ENCODE assay signal across 8 cellular contexts in the genomic region with DNA sequence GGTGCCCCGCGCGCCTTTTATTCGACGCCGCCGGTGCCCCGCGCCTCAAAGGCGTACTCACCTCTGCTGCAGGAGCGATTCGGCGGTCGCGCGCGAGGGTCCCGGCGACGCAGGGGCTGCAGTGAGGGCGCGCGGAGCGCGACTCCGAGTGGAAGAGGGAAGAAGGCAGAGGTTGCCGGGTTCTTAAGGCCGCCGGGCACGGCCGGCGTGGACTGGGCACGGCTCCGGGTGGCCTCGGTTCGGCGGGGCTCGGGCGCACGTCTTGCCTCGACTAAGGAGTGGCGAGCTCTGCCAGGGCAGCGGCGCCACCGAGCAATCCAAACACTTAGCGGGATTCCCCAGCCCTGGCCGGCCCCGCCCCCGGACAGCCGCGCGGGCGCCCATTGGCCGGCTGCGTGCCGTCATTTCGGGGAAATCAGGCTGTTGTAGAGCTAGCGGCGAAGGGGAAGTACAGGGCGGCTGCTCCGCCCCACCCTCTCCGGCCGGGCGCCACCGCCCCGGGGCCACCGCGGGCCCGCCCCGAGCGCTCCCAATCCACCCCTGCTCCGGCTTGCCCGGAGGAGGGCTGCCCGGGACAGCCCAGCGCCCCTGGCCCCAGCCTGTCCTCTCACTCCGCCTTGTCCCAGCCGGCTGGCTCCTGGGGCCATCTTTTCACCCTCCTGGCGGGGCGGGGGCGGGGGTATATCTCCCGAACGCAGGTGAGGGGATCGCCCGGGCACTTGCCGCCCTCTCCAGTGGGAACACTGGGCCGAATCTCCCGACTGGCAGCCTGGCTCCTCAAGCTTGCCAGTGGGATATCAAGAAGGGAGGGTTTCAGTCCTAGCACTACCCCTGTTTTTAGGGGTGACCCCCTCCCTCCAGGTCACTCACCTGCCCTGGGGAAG. TPM values are rescaled to one million over a fixed set of nuclear protein-coding genes. Genes with fewer than 3 reads are reported as not detected.
DNase-seq lines count a peak whose midpoint lies in the region; ATAC-seq and TF ChIP-seq lines count a peak whose summit lies in the region.

A gene with protein sequence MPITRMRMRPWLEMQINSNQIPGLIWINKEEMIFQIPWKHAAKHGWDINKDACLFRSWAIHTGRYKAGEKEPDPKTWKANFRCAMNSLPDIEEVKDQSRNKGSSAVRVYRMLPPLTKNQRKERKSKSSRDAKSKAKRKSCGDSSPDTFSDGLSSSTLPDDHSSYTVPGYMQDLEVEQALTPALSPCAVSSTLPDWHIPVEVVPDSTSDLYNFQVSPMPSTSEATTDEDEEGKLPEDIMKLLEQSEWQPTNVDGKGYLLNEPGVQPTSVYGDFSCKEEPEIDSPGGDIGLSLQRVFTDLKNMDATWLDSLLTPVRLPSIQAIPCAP (minus strand): TSS at position 290 of the 884 bp plus-strand sequence. CDS start 1,295 bp downstream, outside the sequence.

- H3K4me3 ChIP-seq in OCI-LY7 (ENCODE audit: low read depth, low read length, poor library complexity, severe bottlenecking) = peak within 1 kb of the TSS; percentile 91
- peak within 1 kb of the TSS; percentile 100 for H3K4me3 ChIP-seq in mononuclear cell (ENCODE audit: low read length)

- peak within 1 kb of the TSS; percentile 76 for H3K27ac ChIP-seq in OCI-LY7 (ENCODE audit: low read depth, low read length, poor library complexity, severe bottlenecking)

- H3K4me2 ChIP-seq in OCI-LY7 (ENCODE audit: low read length) = peak within 1 kb of the TSS; percentile 79

- peaks cover 59% of the 10 kb centered on the region for H3K4me1 ChIP-seq in OCI-LY7 (ENCODE audit: insufficient read depth, low read length, poor library complexity, severe bottlenecking)
- H3K4me1 ChIP-seq in mononuclear cell (ENCODE audit: insufficient read depth, low read length) = peaks cover 77% of the 10 kb centered on the region

- DNase-seq in DMS114 treated with DMSO at 0.1 percent for 48 hours (lab: John Stamatoyannopoulos, UW; ENCODE audit: unreplicated experiment) = peak; percentile 84
- DNase-seq in HuH-7.5 (ENCODE audit: low spot score) = peak; percentile 96
- DNase-seq in OCI-LY7 (ENCODE audit: low spot score) = peak; percentile 94
- peak; percentile 96 for DNase-seq in activated T-cell treated with anti-CD3 and anti-CD28 coated beads for 1 hour (ENCODE audit: low read depth)
- DNase-seq in epidermal melanocyte (ENCODE audit: insufficient read length, low spot score) = peak; percentile 97
- peak; percentile 96 for DNase-seq in stimulated activated CD8-positive, alpha-beta memory T cell treated with anti-CD3 and anti-CD28 coated beads, Interleukin-4, amount 100 ng/mL, for 24 hours (ENCODE audit: low read depth)

- no peaks in the 10 kb centered on the region for H3K9me2 ChIP-seq in OCI-LY7 (ENCODE audit: insufficient read depth, low read length)

- intact Hi-C loops in OCI-LY7 (cut with micrococcal nuclease; ENCODE audit: unreplicated experiment) = loop anchor here (1.0 to 10.0 kb wide), 5 partner anchors 23 to 1444 kb away; no protein-coding TSS in a partner anchor

- 0 out of 2 replicates have a peak, but pooled peaks have one; percentile 23 for TF ChIP-seq CTCF in OCI-LY7 (conservative IDR thresholded peaks at IDR 0.05; ENCODE audit: low read length)

- H4K20me1 ChIP-seq in OCI-LY7 (ENCODE audit: insufficient read depth, low read length) = peaks cover 18% of the 10 kb centered on the region; the same call in 1 of the 2 replicates

- peaks cover 33% of the 10 kb centered on the region for H3K79me2 ChIP-seq in OCI-LY7 (ENCODE audit: insufficient read depth, low read depth, low read length)

- no peaks in the 10 kb centered on the region for H3K27me3 ChIP-seq in mononuclear cell (ENCODE audit: insufficient read depth, low read length)

- peak within 1 kb of the TSS; percentile 50; the same call in 1 of the 2 replicates for H2AFZ ChIP-seq in OCI-LY7 (ENCODE audit: low read length)

- no TSS peak for BruUV-seq in OCI-LY7 (replicated peaks; lab: Mats Ljungman, UMichigan)

- POLR2A ChIA-PET in OCI-LY7 (lab: Charles Lee) = interaction anchor here (0.6 to 4.7 kb wide), 17 partner anchors 10 to 253 kb away, joined by 3 to 35 read pairs (median 6); no protein-coding TSS in a partner anchor

- CTCF ChIA-PET in OCI-LY7 (lab: Charles Lee; ENCODE audit: unreplicated experiment) = interaction anchor here (0.6 to 2.2 kb wide), 8 partner anchors 21 to 105 kb away, joined by 3 to 6 read pairs (median 4); no protein-coding TSS in a partner anchor

- peaks cover 32% of the 10 kb centered on the region for H3K36me3 ChIP-seq in OCI-LY7 (ENCODE audit: insufficient read depth, low read length)

- ATAC-seq in GM21526 (IDR thresholded peaks at IDR 0.05; ENCODE audit: low FRiP score, unreplicated experiment) = peak; percentile 79

- no peaks in the 10 kb centered on the region for H3K9me3 ChIP-seq in OCI-LY7 (ENCODE audit: low read length)
- H3K9me3 ChIP-seq in mononuclear cell (ENCODE audit: low read depth, low read length) = no peaks in the 10 kb centered on the region

RNA-seq across cellular contexts. Expression of the gene that starts here (rescaled TPM):
- total RNA-seq in OCI-LY7 (2014; rRNA removed; shearing (Covaris generic)) = 25.9 and 39.4 TPM in 2 replicates
- 24.8 and 32.3 TPM in 2 replicates for total RNA-seq in OCI-LY7 (2022)
- 655 TPM for total RNA-seq in mononuclear cell

Comparison
In these comparisons a context has a peak if more than half of its experiments do, and no peak if none do; other contexts are left out.
1. Peak in every context shown above with its lines: DNase-seq, ATAC-seq, H3K4me3 ChIP-seq and H3K27ac ChIP-seq.
2. RNA of the gene that starts here (total RNA-seq): 655 TPM in mononuclear cell (single experiment); 24.8 to 39.4 TPM in OCI-LY7; every median in the first group is over 10 times any median in the second.